21 cellular contexts compared by ENCODE assay signal in genomic region chr6:22099241-22099640, GRCh38.
DNase-seq lines count a peak whose midpoint lies in the region; ATAC-seq, FAIRE-seq and TF ChIP-seq lines count a peak whose summit lies in the region.
"Had no signal": no experiment of that assay in that cellular context is flagged by ENCODE, and none has a peak within 500 bp of the region (broad histone marks: within the 10 kb centered on the region; RNA-seq: fewer than 3 reads in every experiment).

No MANE protein-coding gene starts in this region.

- peak overlapping the region; percentile 16 for H4K5ac ChIP-seq in IMR-90 (ENCODE audit: low read depth, low read length)

- TF ChIP-seq CTCF in IMR-90 (conservative IDR thresholded peaks at IDR 0.05; ENCODE audit: low read depth, low read length) = no peak
- TF ChIP-seq CTCF in K562 (IDR thresholded peaks at IDR 0.05 in 2 of 3, conservative IDR thresholded peaks at IDR 0.05 in 1 of 3; ENCODE audit: insufficient read depth in 2 of 3, low read depth in 1 of 3, low read length in 3 of 3) = no peak

- no peak for TF ChIP-seq POLR2A in IMR-90 (IDR thresholded peaks at IDR 0.05; ENCODE audit: low read depth, low read length)
- no peak for TF ChIP-seq POLR2A in K562 (conservative IDR thresholded peaks at IDR 0.05)

- H3K79me1 ChIP-seq in IMR-90 (ENCODE audit: low read depth in 1 of 2, low read length in 2 of 2) = 0 out of 4 replicates have a peak, but pooled peaks cover 0 to 5% of the 10 kb centered on the region in 2 experiments

- in situ Hi-C loops in IMR-90 (cut with MboI; ENCODE audit: low sequenced_read_pairs) (no loop called here), K562 (cut with MboI) (no loop called here), HAP-1 (cut with MboI; ENCODE audit: low sequenced_read_pairs) (no loop called here)

- H3K9me1 ChIP-seq in IMR-90 (ENCODE audit: insufficient read depth, low read length) (peaks cover 2% of the 10 kb centered on the region; the same call in 1 of the 2 replicates), K562 (ENCODE audit: control insufficient read depth, insufficient read depth, low read length) (no peaks in the 10 kb centered on the region)

- CTCF ChIA-PET in IMR-90 (lab: Yijun Ruan, JAX) (no interaction called here), K562 (lab: Yijun Ruan, JAX; ENCODE audit: low intra/inter-chr PET ratio) (no interaction called here)

- FAIRE-seq in K562 (lab: Jason Lieb, UNC) = no peak
- FAIRE-seq: endothelial cell of umbilical vein, H54 had no signal

- H3K4me2 ChIP-seq in IMR-90 (ENCODE audit: low read depth, low read length) (no peak overlapping the region), K562 (ENCODE audit: insufficient read depth, low read length) (no peak overlapping the region)

- no peaks in the 10 kb centered on the region for H3K27me3 ChIP-seq in IMR-90 (ENCODE audit: control insufficient read depth, insufficient read depth, low read length)
- H3K27me3 ChIP-seq in K562 (ENCODE audit: control insufficient read depth in 2 of 2, insufficient read depth in 2 of 2, low read length in 2 of 2) = 0 out of 5 replicates have a peak, but pooled peaks cover 0 to 2% of the 10 kb centered on the region in 2 experiments
- no peaks in the 10 kb centered on the region for H3K27me3 ChIP-seq in HAP-1 (ENCODE audit: low read depth)
- H3K27me3 ChIP-seq: ovary, tibial artery had no signal

- no peak overlapping the region for H3K56ac ChIP-seq in IMR-90 (ENCODE audit: extremely low read depth, insufficient read depth, low read length)

- dilution Hi-C loops in IMR-90 (cut with HindIII; ENCODE audit: low sequenced_read_pairs, unreplicated experiment) = no loop called here

- H3K36me3 ChIP-seq in IMR-90 (ENCODE audit: control insufficient read depth, insufficient read depth, low read length) (no peaks in the 10 kb centered on the region), K562 (ENCODE audit: control insufficient read depth, insufficient read depth, low read length) (no peaks in the 10 kb centered on the region), HAP-1 (replicated peaks) (no peaks in the 10 kb centered on the region)
- H3K36me3 ChIP-seq: lower lobe of right lung, ovary, tibial artery had no signal

- H3K9me3 ChIP-seq in IMR-90 (ENCODE audit: control insufficient read depth, insufficient read depth, low read length) (no peaks in the 10 kb centered on the region), K562 (replicated peaks; ENCODE audit: control insufficient read depth, insufficient read depth, low read depth, low read length) (no peaks in the 10 kb centered on the region), HAP-1 (no peaks in the 10 kb centered on the region)
- H3K9me3 ChIP-seq: lower lobe of right lung, ovary, tibial artery had no signal

- peak overlapping the region; percentile 59 for H2BK120ac ChIP-seq in IMR-90 (ENCODE audit: low read depth, low read length)

- ATAC-seq in IMR-90 (ENCODE audit: low read depth) = peak; percentile 27; the same call in 1 of the 2 replicates
- ATAC-seq in K562 = no peak
- ATAC-seq: activated CD4-positive, CD25-positive, alpha-beta regulatory T cell treated with anti-CD3 and anti-CD28 coated beads, Interleukin-2, amount 50 U/mL, for 24 hours; activated naive CD4-positive, alpha-beta T cell treated with anti-CD3 and anti-CD28 coated beads, Interleukin-2, amount 50 U/mL, for 72 hours; lower lobe of right lung had no signal

- peak overlapping the region; percentile 48 for H2AFZ ChIP-seq in IMR-90 (replicated peaks; ENCODE audit: low read length, poor library complexity)
- peak overlapping the region; percentile 48 for H2AFZ ChIP-seq in K562 (ENCODE audit: low read depth, low read length)

- H3K4ac ChIP-seq in IMR-90 (ENCODE audit: low read depth, low read length) = peak overlapping the region; percentile 61

- peak overlapping the region; percentile 6 for H2BK5ac ChIP-seq in IMR-90 (ENCODE audit: low read depth, low read length, poor library complexity, severe bottlenecking)

- TF ChIP-seq EP300 in K562 (IDR thresholded peaks at IDR 0.05; ENCODE audit: low read length) = no peak

- peak overlapping the region; percentile 83; the same call in 1 of the 2 replicates for H2AK5ac ChIP-seq in IMR-90 (ENCODE audit: low read depth, low read length)

- H3K4me3 ChIP-seq in IMR-90 (ENCODE audit: insufficient read depth, low read depth, low read length) = no peak overlapping the region
- H3K4me3 ChIP-seq in K562 = no peak overlapping the region
- no peak overlapping the region for H3K4me3 ChIP-seq in HAP-1
- H3K4me3 ChIP-seq: lower lobe of right lung, ovary, tibial artery had no signal

- 38% methylated on average over 3 of the region's 7 CpGs; no CpG with 5 or more reads in 1 of the 2 experiments for WGBS in IMR-90 (ENCODE audit: extremely low coverage in 2 of 2, insufficient read length in 1 of 2), 2 experiments
- WGBS in K562 (ENCODE audit: insufficient coverage, low coverage, missing lambda C conversion rate) = 14% methylated on average over 7 of the region's 7 CpGs

- POLR2A ChIA-PET in IMR-90 (lab: Charles Lee; ENCODE audit: unreplicated experiment) (no interaction called here), K562 (lab: Yijun Ruan, JAX) (interaction anchor here (0.7 to 1.7 kb wide), 2 partner anchors 11 to 19 kb away, joined by 3 to 4 read pairs; no protein-coding TSS in a partner anchor)

- intact Hi-C loops in IMR-90 (cut with micrococcal nuclease) (no loop called here), K562 (cut with micrococcal nuclease) (no loop called here)

- H4K20me1 ChIP-seq in IMR-90 (ENCODE audit: insufficient read depth, low read length) (no peaks in the 10 kb centered on the region), K562 (replicated peaks; ENCODE audit: control insufficient read depth, insufficient read depth, low read length) (no peaks in the 10 kb centered on the region)

- H4K8ac ChIP-seq in IMR-90 (ENCODE audit: low read depth in 2 of 2, low read length in 2 of 2) = peak overlapping the region; percentile 57 to 59; a peak in 3 of 4 replicates

- peak overlapping the region; percentile 5 for H3K18ac ChIP-seq in IMR-90 (ENCODE audit: low read depth, low read length)

- no TSS peak for BruUV-seq in IMR-90 (replicated peaks; lab: Mats Ljungman, UMichigan)
- no TSS peak for BruUV-seq in K562 (replicated peaks; lab: Mats Ljungman, UMichigan)

- H2BK15ac ChIP-seq in IMR-90 (ENCODE audit: low read depth, low read length) = peak overlapping the region; percentile 79; the same call in 2 of the 3 replicates

- H2AK9ac ChIP-seq in IMR-90 (replicated peaks; ENCODE audit: low read depth, low read length, poor library complexity) = peak overlapping the region; percentile 12

- H3K9ac ChIP-seq in IMR-90 (ENCODE audit: low read depth, low read length) (no peak overlapping the region), K562 (ENCODE audit: insufficient read depth in 1 of 2, low read depth in 2 of 2, low read length in 2 of 2) (no peak overlapping the region)

- peak overlapping the region; percentile 61 for H3K14ac ChIP-seq in IMR-90 (replicated peaks; ENCODE audit: low read depth, low read length)

- H3K23ac ChIP-seq in IMR-90 (ENCODE audit: low read depth, low read length) = peak overlapping the region; percentile 12; the same call in 1 of the 2 replicates

- peak overlapping the region; percentile 51 for H2BK20ac ChIP-seq in IMR-90 (ENCODE audit: low read depth, low read length)

- H3K27ac ChIP-seq in IMR-90 (ENCODE audit: insufficient read depth, low read length) (peak overlapping the region; percentile 57), K562 (ENCODE audit: extremely low read depth, low read depth, low read length) (no peak overlapping the region)
- H3K27ac ChIP-seq: lower lobe of right lung, ovary, tibial artery had no signal

- H3K79me2 ChIP-seq in K562 (ENCODE audit: control insufficient read depth, insufficient read depth, low read length) = no peaks in the 10 kb centered on the region

- H4K91ac ChIP-seq in IMR-90 (ENCODE audit: insufficient read depth, low read depth, low read length) = peak overlapping the region; percentile 78

- TF ChIP-seq RAD21 in IMR-90 (IDR thresholded peaks at IDR 0.05; ENCODE audit: low read length) (no peak), K562 (CRISPR knock-in tag; conservative IDR thresholded peaks at IDR 0.05 in 1 of 2, IDR thresholded peaks at IDR 0.05 in 1 of 2) (no peak)

- H3K4me1 ChIP-seq in IMR-90 (ENCODE audit: control insufficient read depth, insufficient read depth, low read length) (peaks cover 7% of the 10 kb centered on the region), K562 (replicated peaks in 1 of 2; ENCODE audit: control insufficient read depth in 2 of 2, insufficient read depth in 2 of 2, low read length in 2 of 2) (peaks cover 0 to under 1% of the 10 kb centered on the region in 2 experiments; a peak in 1 of 5 replicates), HAP-1 (no peaks in the 10 kb centered on the region)
- H3K4me1 ChIP-seq: lower lobe of right lung, tibial artery had no signal

- DNase-seq in IMR-90 (no peak), NCI-H446 treated with DMSO at 0.1 percent for 48 hours (lab: John Stamatoyannopoulos, UW) (peak; percentile 97), K562 (ENCODE audit: extremely low read depth in 1 of 4, low spot score in 3 of 4) (no peak), renal cortical epithelial cell (ENCODE audit: low read depth) (peak; percentile 5), anterior cingulate cortex (lab: John Stamatoyannopoulos, UW) (no peak), SK-N-DZ (ENCODE audit: low spot score) (no peak), HAP-1 (ENCODE audit: low spot score in 2 of 2) (no peak)
- DNase-seq: activated CD8-positive, alpha-beta memory T cell treated with anti-CD3 and anti-CD28 coated beads for 24 hours; activated T-cell treated with anti-CD3 and anti-CD28 coated beads, Interleukin-2, amount 50 U/mL, for 48 hours; COR-L47; hippocampal formation; lower lobe of right lung; NCI-H146; ovary; stimulated activated CD4-positive, alpha-beta T cell treated with anti-CD3 and anti-CD28 coated beads, Interleukin-1b, Interleukin-23, amount 100 ng/mL, for 48 hours; stimulated activated naive CD4-positive, alpha-beta T cell treated with Interleukin-2 at 50 U/mL for 16 hours; tibial artery had no signal

TF ChIP-seq in IMR-90, 13 proteins besides CTCF, POLR2A, EP300 and RAD21:
- TF ChIP-seq RCOR1 (IDR thresholded peaks at IDR 0.05; ENCODE audit: insufficient replicate concordance, low read length) (no peak), FOS (IDR thresholded peaks at IDR 0.05; ENCODE audit: low read depth, low read length) (no peak)
TF ChIP-seq in IMR-90: peak in this region for 0.

TF ChIP-seq in K562, 482 proteins besides CTCF, POLR2A, EP300 and RAD21 (continues in another document):
- no peak for TF ChIP-seq ZNF507 (tag; conservative IDR thresholded peaks at IDR 0.05)
- TF ChIP-seq GTF2A2 (tag; IDR thresholded peaks at IDR 0.05) = no peak
- no peak for TF ChIP-seq MCM5 (IDR thresholded peaks at IDR 0.05; ENCODE audit: low read depth)
- no peak for TF ChIP-seq ESRRB (CRISPR knock-in tag; IDR thresholded peaks at IDR 0.05; ENCODE audit: borderline replicate concordance)
- no peak for TF ChIP-seq TAF9B (IDR thresholded peaks at IDR 0.05; ENCODE audit: partially characterized antibody)
- TF ChIP-seq CREBBP (IDR thresholded peaks at IDR 0.05; ENCODE audit: low read depth, low read length) = no peak
- no peak for TF ChIP-seq ZSCAN32 (CRISPR knock-in tag; IDR thresholded peaks at IDR 0.05)
- no peak for TF ChIP-seq FOXA3 (CRISPR knock-in tag; conservative IDR thresholded peaks at IDR 0.05 in 1 of 2, IDR thresholded peaks at IDR 0.05 in 1 of 2)
- TF ChIP-seq SAFB2 (IDR thresholded peaks at IDR 0.05; ENCODE audit: borderline replicate concordance, low read depth, low read length, severe bottlenecking) = no peak

Comparison
In these comparisons a context has a peak if more than half of its experiments do, and no peak if none do; other contexts are left out.
1. DNase-seq: peak in NCI-H446 treated with DMSO at 0.1 percent for 48 hours (single experiment) and renal cortical epithelial cell (single experiment); none in IMR-90 (single experiment), K562 (0 of 4), anterior cingulate cortex (0 of 58), SK-N-DZ (single experiment) and HAP-1 (0 of 2).